In the genomic region with DNA sequence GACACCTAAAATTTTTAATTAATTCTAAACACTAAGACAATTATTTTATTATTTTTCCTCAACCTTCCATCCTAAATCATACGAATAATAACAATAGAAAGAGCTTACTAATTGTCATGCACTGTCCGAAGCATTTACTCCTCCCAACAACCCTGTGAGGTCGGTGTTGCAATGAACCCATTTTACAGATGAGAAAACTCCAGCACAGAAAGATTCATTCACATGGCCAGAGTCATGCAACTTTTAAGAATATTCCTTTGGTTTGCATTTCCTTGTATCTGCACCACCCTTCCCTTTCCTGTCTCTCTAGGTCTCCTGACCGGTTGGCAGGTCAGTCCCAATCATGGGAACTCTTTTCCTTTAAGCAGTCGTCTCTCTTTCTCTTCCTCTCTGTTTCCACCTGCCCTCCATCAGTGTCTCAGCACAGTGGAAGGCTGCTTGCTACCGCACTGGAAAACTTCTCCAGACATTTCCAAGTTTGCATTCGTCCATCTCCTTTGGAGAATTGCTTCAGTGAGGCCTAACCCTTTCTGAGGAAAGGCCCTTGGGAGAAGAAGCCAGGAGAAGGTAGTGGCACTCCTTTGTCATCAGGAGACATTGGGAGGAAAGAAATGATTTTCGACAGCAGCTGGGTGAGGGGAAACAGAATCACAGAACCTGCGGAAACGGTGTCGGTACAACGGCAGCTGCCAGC, we compare ENCODE assay signal across 1 cellular context.
TF ChIP-seq lines count a peak whose summit lies in the region.

No MANE protein-coding gene starts in this region.

TF ChIP-seq in GM12878, 131 proteins besides CTCF, POLR2A, EP300 and RAD21 (continued from another document):
- TF ChIP-seq, protein P1, sequence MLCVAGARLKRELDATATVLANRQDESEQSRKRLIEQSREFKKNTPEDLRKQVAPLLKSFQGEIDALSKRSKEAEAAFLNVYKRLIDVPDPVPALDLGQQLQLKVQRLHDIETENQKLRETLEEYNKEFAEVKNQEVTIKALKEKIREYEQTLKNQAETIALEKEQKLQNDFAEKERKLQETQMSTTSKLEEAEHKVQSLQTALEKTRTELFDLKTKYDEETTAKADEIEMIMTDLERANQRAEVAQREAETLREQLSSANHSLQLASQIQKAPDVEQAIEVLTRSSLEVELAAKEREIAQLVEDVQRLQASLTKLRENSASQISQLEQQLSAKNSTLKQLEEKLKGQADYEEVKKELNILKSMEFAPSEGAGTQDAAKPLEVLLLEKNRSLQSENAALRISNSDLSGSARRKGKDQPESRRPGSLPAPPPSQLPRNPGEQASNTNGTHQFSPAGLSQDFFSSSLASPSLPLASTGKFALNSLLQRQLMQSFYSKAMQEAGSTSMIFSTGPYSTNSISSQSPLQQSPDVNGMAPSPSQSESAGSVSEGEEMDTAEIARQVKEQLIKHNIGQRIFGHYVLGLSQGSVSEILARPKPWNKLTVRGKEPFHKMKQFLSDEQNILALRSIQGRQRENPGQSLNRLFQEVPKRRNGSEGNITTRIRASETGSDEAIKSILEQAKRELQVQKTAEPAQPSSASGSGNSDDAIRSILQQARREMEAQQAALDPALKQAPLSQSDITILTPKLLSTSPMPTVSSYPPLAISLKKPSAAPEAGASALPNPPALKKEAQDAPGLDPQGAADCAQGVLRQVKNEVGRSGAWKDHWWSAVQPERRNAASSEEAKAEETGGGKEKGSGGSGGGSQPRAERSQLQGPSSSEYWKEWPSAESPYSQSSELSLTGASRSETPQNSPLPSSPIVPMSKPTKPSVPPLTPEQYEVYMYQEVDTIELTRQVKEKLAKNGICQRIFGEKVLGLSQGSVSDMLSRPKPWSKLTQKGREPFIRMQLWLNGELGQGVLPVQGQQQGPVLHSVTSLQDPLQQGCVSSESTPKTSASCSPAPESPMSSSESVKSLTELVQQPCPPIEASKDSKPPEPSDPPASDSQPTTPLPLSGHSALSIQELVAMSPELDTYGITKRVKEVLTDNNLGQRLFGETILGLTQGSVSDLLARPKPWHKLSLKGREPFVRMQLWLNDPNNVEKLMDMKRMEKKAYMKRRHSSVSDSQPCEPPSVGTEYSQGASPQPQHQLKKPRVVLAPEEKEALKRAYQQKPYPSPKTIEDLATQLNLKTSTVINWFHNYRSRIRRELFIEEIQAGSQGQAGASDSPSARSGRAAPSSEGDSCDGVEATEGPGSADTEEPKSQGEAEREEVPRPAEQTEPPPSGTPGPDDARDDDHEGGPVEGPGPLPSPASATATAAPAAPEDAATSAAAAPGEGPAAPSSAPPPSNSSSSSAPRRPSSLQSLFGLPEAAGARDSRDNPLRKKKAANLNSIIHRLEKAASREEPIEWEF (IDR thresholded peaks at IDR 0.05; ENCODE audit: insufficient replicate concordance, low read depth, low read length): no peak
- TF ChIP-seq STAT3 (IDR thresholded peaks at IDR 0.05; ENCODE audit: low read depth, low read length): no peak
- TF ChIP-seq PAX8 (IDR thresholded peaks at IDR 0.05): no peak
- no peak for TF ChIP-seq EGR1 (IDR thresholded peaks at IDR 0.05; ENCODE audit: borderline replicate concordance in 1 of 2, low read depth in 2 of 2, low read length in 2 of 2)
- TF ChIP-seq MLLT1 (IDR thresholded peaks at IDR 0.05): peak; percentile 83
- TF ChIP-seq NR2F1 (conservative IDR thresholded peaks at IDR 0.05): no peak
- peak in 1 of 2 experiments; percentile 21; a peak in 1 of 4 replicates for TF ChIP-seq IKZF2 (IDR thresholded peaks at IDR 0.05)
- peak; percentile 82 for TF ChIP-seq ZNF217 (IDR thresholded peaks at IDR 0.05)
- 0 out of 2 replicates have a peak, but pooled peaks have one; percentile 38 for TF ChIP-seq SMARCA5 (IDR thresholded peaks at IDR 0.05)
- no peak for TF ChIP-seq RUNX3 (IDR thresholded peaks at IDR 0.05; ENCODE audit: low read length)
- no peak for TF ChIP-seq YY1 (IDR thresholded peaks at IDR 0.05; ENCODE audit: low read depth, low read length)
- no peak for TF ChIP-seq SMC3 (IDR thresholded peaks at IDR 0.05; ENCODE audit: borderline replicate concordance, low read length)
- no peak for TF ChIP-seq NR2C2 (IDR thresholded peaks at IDR 0.05; ENCODE audit: borderline replicate concordance, control insufficient read depth, insufficient read length, low read depth)
- TF ChIP-seq RAD51 (IDR thresholded peaks at IDR 0.05): no peak
- TF ChIP-seq ZNF207 (IDR thresholded peaks at IDR 0.05; ENCODE audit: borderline replicate concordance): no peak
